ENCODE assay signal across 20 cellular contexts in the genomic region with DNA sequence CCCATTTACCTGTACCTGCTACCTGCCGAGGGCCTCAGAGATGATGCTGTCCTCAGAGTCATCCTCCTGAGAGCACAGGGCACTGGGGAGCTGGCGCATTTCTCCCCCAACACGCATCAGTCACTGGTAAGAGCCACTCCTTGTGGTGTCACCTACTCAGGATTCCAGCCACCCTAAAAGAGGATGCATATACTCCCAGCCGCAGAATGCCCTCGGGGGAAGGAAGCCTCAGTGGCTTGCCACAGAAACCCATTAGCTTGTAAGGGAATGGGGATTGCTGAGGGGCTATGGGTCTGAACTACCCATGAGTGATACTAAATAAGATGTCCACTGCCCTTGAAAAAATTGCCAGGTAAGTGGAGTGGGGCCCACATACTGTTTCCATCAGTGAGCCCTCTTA.
"Had no signal": no experiment of that assay in that cellular context is flagged by ENCODE, and none has a peak within 500 bp of the region (broad histone marks: within the 10 kb centered on the region; RNA-seq: fewer than 3 reads in every experiment).

No MANE protein-coding gene starts in this region.

- H3K27ac ChIP-seq: RWPE1 had no signal

- DNase-seq: IMR-90, Karpas-422, KG1, MM.1S, NCI-H1092 treated with DMSO at 0.1 percent for 48 hours, NCI-H1436, NCI-H187, NCI-H2029, NCI-H2081 treated with DMSO at 0.1 percent for 48 hours, NCI-H2171, NCI-H226, NCI-H446, NCI-H510A, NCI-H524 treated with DMSO at 0.1 percent for 48 hours, NCI-H69, NCI-H774, SHP77, SK-N-SH had no signal

- ATAC-seq: HepG2 had no signal
